10 cellular contexts compared by ENCODE assay signal in genomic region chrX:155997436-155997835, GRCh38. TPM values are rescaled to one million over a fixed set of nuclear protein-coding genes. Genes with fewer than 3 reads are reported as not detected.
DNase-seq lines count a peak whose midpoint lies in the region; ATAC-seq, FAIRE-seq and TF ChIP-seq lines count a peak whose summit lies in the region.
"Had no signal": no experiment of that assay in that cellular context is flagged by ENCODE, and none has a peak within 500 bp of the region (broad histone marks: within the 10 kb centered on the region; RNA-seq: fewer than 3 reads in every experiment).

Gene IL9R, plus strand, starts transcription at chrX:155997696. Its CDS starts 64 bp downstream, at chrX:155997760.

- H3K4me3 ChIP-seq in BLaER1 (no peak within 1 kb of the TSS), mammary epithelial cell (replicated peaks in 1 of 3; ENCODE audit: insufficient read depth in 1 of 3, low read depth in 2 of 3, low read length in 3 of 3) (no peak within 1 kb of the TSS)

- H3K9ac ChIP-seq in BLaER1 = no peak within 1 kb of the TSS
- H3K9ac ChIP-seq in mammary epithelial cell (ENCODE audit: insufficient read depth, low read length) = no peak within 1 kb of the TSS

- DNase-seq in SK-N-DZ (ENCODE audit: low spot score) (peak; percentile 37), GM03348 (ENCODE audit: low spot score) (no peak), mammary epithelial cell (no peak), frontal cortex (ENCODE audit: low spot score in 2 of 2) (no peak)
- DNase-seq in central memory CD4-positive, alpha-beta T cell = peak; percentile 33
- no peak for DNase-seq in stimulated activated naive CD4-positive, alpha-beta T cell (lab: John Stamatoyannopoulos, UW)
- DNase-seq: IMR-90 had no signal

- no peak for TF ChIP-seq CTCF in mammary epithelial cell (conservative IDR thresholded peaks at IDR 0.05 in 1 of 2, IDR thresholded peaks at IDR 0.05 in 1 of 2; ENCODE audit: extremely low read depth in 1 of 2, insufficient read depth in 1 of 2, low read depth in 1 of 2, low read length in 2 of 2)

- intact Hi-C loops in mammary epithelial cell (cut with micrococcal nuclease) = no loop called here

- H2AFZ ChIP-seq in mammary epithelial cell (ENCODE audit: low read depth, low read length) = no peak within 1 kb of the TSS

- H4K20me1 ChIP-seq in BLaER1 (no peaks in the 10 kb centered on the region), mammary epithelial cell (ENCODE audit: insufficient read depth, low read length) (no peaks in the 10 kb centered on the region)

- dilution Hi-C loops in mammary epithelial cell (cut with HindIII; ENCODE audit: low sequenced_read_pairs) = no loop called here

- ATAC-seq in GM21529 (IDR thresholded peaks at IDR 0.05; ENCODE audit: unreplicated experiment) = peak; percentile 84

- BruUV-seq in mammary epithelial cell (replicated peaks; lab: Mats Ljungman, UMichigan) = no TSS peak

- H3K9me3 ChIP-seq in BLaER1 (no peaks in the 10 kb centered on the region), mammary epithelial cell (replicated peaks; ENCODE audit: insufficient read depth, low read length) (peaks cover 4% of the 10 kb centered on the region)

- in situ Hi-C loops in mammary epithelial cell (cut with MboI; ENCODE audit: low sequenced_read_pairs in 2 of 2) = no loop called here

- H3K36me3 ChIP-seq in BLaER1 (no peaks in the 10 kb centered on the region), mammary epithelial cell (ENCODE audit: insufficient read depth, low read length) (no peaks in the 10 kb centered on the region)

- FAIRE-seq in frontal cortex (lab: Jason Lieb, UNC) = no peak

- no peaks in the 10 kb centered on the region for H3K79me2 ChIP-seq in mammary epithelial cell (ENCODE audit: insufficient read depth, low read length)

- H3K4me2 ChIP-seq in BLaER1 = peak within 1 kb of the TSS; percentile 57
- H3K4me2 ChIP-seq in mammary epithelial cell (ENCODE audit: insufficient read depth, low read depth, low read length) = no peak within 1 kb of the TSS

- 73% methylated on average over 5 of the region's 5 CpGs for WGBS in mammary epithelial cell (ENCODE audit: low coverage, missing lambda C conversion rate)

- H3K27me3 ChIP-seq in BLaER1 (no peaks in the 10 kb centered on the region), mammary epithelial cell (ENCODE audit: insufficient read depth, low read length) (no peaks in the 10 kb centered on the region)

- CTCF ChIA-PET in mammary epithelial cell (lab: Charles Lee; ENCODE audit: low non-redundant PET) = no interaction called here

- peaks cover 57% of the 10 kb centered on the region for H3K4me1 ChIP-seq in BLaER1
- H3K4me1 ChIP-seq in mammary epithelial cell (ENCODE audit: insufficient read depth, low read length) = peaks cover 15% of the 10 kb centered on the region

- no peak within 1 kb of the TSS for H3K27ac ChIP-seq in BLaER1
- no peak within 1 kb of the TSS for H3K27ac ChIP-seq in mammary epithelial cell (ENCODE audit: insufficient read depth, low read depth, low read length)

RNA-seq across cellular contexts. Expression of gene IL9R, which starts in this region (rescaled TPM):
- polyA plus RNA-seq in SK-N-DZ (2014; cell fraction: cytosol; rRNA removed) = 0.16 and 0.17 TPM in 2 replicates
- polyA plus RNA-seq in SK-N-DZ (2014; cell fraction: nucleus; rRNA removed) = 0.71 and 4.8 TPM in 2 replicates
- total RNA-seq in mammary epithelial cell = under 1 TPM in 1 of 2 donors, not detected in 1; 0.17 TPM
- 0.06 TPM for polyA plus RNA-seq in mammary epithelial cell
- polyA minus RNA-seq in mammary epithelial cell = not detected
- total RNA-seq in frontal cortex = not detected
- total RNA-seq: IMR-90 had no signal
- polyA plus RNA-seq: AG04450 had no signal

Comparison
In these comparisons a context has a peak if more than half of its experiments do, and no peak if none do; other contexts are left out.
1. DNase-seq: peak in SK-N-DZ (single experiment) and central memory CD4-positive, alpha-beta T cell (single experiment); none in GM03348 (single experiment), mammary epithelial cell (single experiment), stimulated activated naive CD4-positive, alpha-beta T cell (0 of 6) and frontal cortex (0 of 2).